ENCODE assay signal across 17 cellular contexts in genomic region chr1:188365874-188366273, GRCh38.
DNase-seq lines count a peak whose midpoint lies in the region; ATAC-seq and TF ChIP-seq lines count a peak whose summit lies in the region.
"Had no signal": no experiment of that assay in that cellular context is flagged by ENCODE, and none has a peak within 500 bp of the region (broad histone marks: within the 10 kb centered on the region; RNA-seq: fewer than 3 reads in every experiment).

No MANE protein-coding gene starts in this region.

- BruUV-seq in HCT116 (replicated peaks; lab: Mats Ljungman, UMichigan) = no TSS peak

- no peaks in the 10 kb centered on the region for H3K27me3 Mint-ChIP-seq in neural progenitor cell (ENCODE audit: insufficient read depth, low read depth)

- no peak overlapping the region for H3K9ac ChIP-seq in HCT116 (ENCODE audit: low read length)
- no peak overlapping the region for H3K9ac ChIP-seq in neural progenitor cell

- H3K9me3 Mint-ChIP-seq in neural progenitor cell = no peaks in the 10 kb centered on the region

- TF ChIP-seq CTCF in BE2C (IDR thresholded peaks at IDR 0.05; ENCODE audit: low read depth, low read length) = peak; percentile 35
- TF ChIP-seq CTCF in HCT116 (IDR thresholded peaks at IDR 0.05 in 2 of 3, conservative IDR thresholded peaks at IDR 0.05 in 1 of 3; ENCODE audit: borderline replicate concordance in 1 of 3, insufficient read depth in 1 of 3, low read depth in 2 of 3, low read length in 2 of 3) = peak in 2 of 3 experiments; percentile 27 to 31; a peak in 3 of 6 replicates
- TF ChIP-seq CTCF in neural progenitor cell (IDR thresholded peaks at IDR 0.05) = peak; percentile 17

- POLR2A ChIA-PET in HCT116 (lab: Charles Lee) = no interaction called here

- H3K4me2 ChIP-seq in HCT116 (ENCODE audit: low read length) (no peak overlapping the region), neural progenitor cell (no peak overlapping the region)
- H3K4me2 ChIP-seq: A549 had no signal

- H3K27ac ChIP-seq in HCT116 (ENCODE audit: low read depth, low read length) = no peak overlapping the region
- H3K27ac ChIP-seq in neural progenitor cell = no peak overlapping the region
- H3K27ac ChIP-seq: A549, SK-N-MC had no signal

- RAD21 ChIA-PET in HCT116 (lab: Charles Lee; ENCODE audit: low non-redundant PET in 1 of 2, low total read pairs in 2 of 2, uncharacterized antibody in 2 of 2, unreplicated experiment in 2 of 2) = no interaction called here

- no peak overlapping the region for H3K4me3 Mint-ChIP-seq in neural progenitor cell

- no peaks in the 10 kb centered on the region for H3F3A ChIP-seq in neural progenitor cell (ENCODE audit: low read depth)

- H3K4me1 Mint-ChIP-seq in neural progenitor cell = no peaks in the 10 kb centered on the region

- CTCF ChIA-PET in HCT116 (lab: Charles Lee) = no interaction called here

- H4K20me1 ChIP-seq in HCT116 (ENCODE audit: insufficient read depth) (no peaks in the 10 kb centered on the region), neural progenitor cell (ENCODE audit: low read depth) (no peaks in the 10 kb centered on the region)

- H3K4me3 ChIP-seq in BE2C (ENCODE audit: low read depth, low read length) (no peak overlapping the region), HCT116 (replicated peaks in 1 of 2; ENCODE audit: low read depth in 1 of 2, low read length in 2 of 2) (no peak overlapping the region), neural progenitor cell (no peak overlapping the region)
- H3K4me3 ChIP-seq: A549, K562, SK-N-MC had no signal

- H3K9me2 ChIP-seq in HCT116 (ENCODE audit: insufficient read depth) = no peaks in the 10 kb centered on the region; the same call in 1 of the 2 replicates

- DNase-seq in BE2C (no peak), HCT116 (ENCODE audit: low read depth, low spot score) (no peak), amniotic epithelial cell (ENCODE audit: low read depth) (peak; percentile 13), neural progenitor cell (ENCODE audit: low spot score) (no peak), ecto neural progenitor cell (ENCODE audit: low spot score) (no peak)
- DNase-seq in stimulated activated CD4-positive, alpha-beta T cell treated with anti-CD3 and anti-CD28 coated beads, Interleukin-2, amount 100 ng/mL, for 48 hours = no peak
- DNase-seq: Caco-2, EL, H7, NCI-H1417 treated with DMSO at 0.1 percent for 48 hours, NCI-H2029, NCI-H510A, NCI-H82 had no signal

- H3K36me3 ChIP-seq in BE2C = no peaks in the 10 kb centered on the region
- H3K36me3 ChIP-seq in HCT116 (ENCODE audit: control insufficient read depth in 1 of 2, insufficient read depth in 2 of 2, low read length in 2 of 2) = no peaks in the 10 kb centered on the region
- H3K36me3 ChIP-seq in neural progenitor cell = no peaks in the 10 kb centered on the region

- H3K9me3 ChIP-seq in BE2C = no peaks in the 10 kb centered on the region
- no peaks in the 10 kb centered on the region for H3K9me3 ChIP-seq in HCT116 (ENCODE audit: control insufficient read depth in 1 of 2, insufficient read depth in 1 of 2, low read depth in 1 of 2, low read length in 2 of 2)
- no peaks in the 10 kb centered on the region for H3K9me3 ChIP-seq in neural progenitor cell (ENCODE audit: low read depth)
- H3K9me3 ChIP-seq: A549, Caco-2 had no signal

- intact Hi-C loops in HCT116 (cut with micrococcal nuclease) = no loop called here

- ATAC-seq in HCT116 (no peak), HG03175 (IDR thresholded peaks at IDR 0.05; ENCODE audit: unreplicated experiment) (no peak)
- ATAC-seq: A549, K562 had no signal

- peaks cover 26% of the 10 kb centered on the region for H3K4me1 ChIP-seq in BE2C
- no peaks in the 10 kb centered on the region for H3K4me1 ChIP-seq in HCT116 (ENCODE audit: control insufficient read depth in 1 of 2, insufficient read depth in 2 of 2, low read length in 2 of 2)
- H3K4me1 ChIP-seq in neural progenitor cell = no peaks in the 10 kb centered on the region

- TF ChIP-seq POLR2A in HCT116 (IDR thresholded peaks at IDR 0.05; ENCODE audit: borderline replicate concordance, extremely low read depth, insufficient read depth, insufficient read length) = no peak

- H3K27me3 ChIP-seq in BE2C (no peaks in the 10 kb centered on the region), HCT116 (ENCODE audit: insufficient read depth, low read length) (no peaks in the 10 kb centered on the region), neural progenitor cell (no peaks in the 10 kb centered on the region)

- H2AFZ ChIP-seq in HCT116 (ENCODE audit: low read depth, low read length, poor library complexity, severe bottlenecking) (no peak overlapping the region), neural progenitor cell (replicated peaks) (no peak overlapping the region)

- H3K36me3 Mint-ChIP-seq in neural progenitor cell = no peaks in the 10 kb centered on the region

- H3K27ac Mint-ChIP-seq in neural progenitor cell = no peak overlapping the region

- H3K79me2 ChIP-seq in HCT116 (ENCODE audit: insufficient read depth, low read length) (no peaks in the 10 kb centered on the region), neural progenitor cell (ENCODE audit: low read depth) (no peaks in the 10 kb centered on the region)

- no peak for TF ChIP-seq RAD21 in HCT116 (IDR thresholded peaks at IDR 0.05; ENCODE audit: low read depth)

TF ChIP-seq in HCT116, 20 proteins besides CTCF, POLR2A, EP300 and RAD21:
- no peak for TF ChIP-seq JUND (IDR thresholded peaks at IDR 0.05)
- no peak for TF ChIP-seq EZH2phosphoT487 (IDR thresholded peaks at IDR 0.05; ENCODE audit: borderline replicate concordance)
- TF ChIP-seq ELF1 (IDR thresholded peaks at IDR 0.05; ENCODE audit: borderline replicate concordance, low read depth) = no peak
- TF ChIP-seq, protein P1, sequence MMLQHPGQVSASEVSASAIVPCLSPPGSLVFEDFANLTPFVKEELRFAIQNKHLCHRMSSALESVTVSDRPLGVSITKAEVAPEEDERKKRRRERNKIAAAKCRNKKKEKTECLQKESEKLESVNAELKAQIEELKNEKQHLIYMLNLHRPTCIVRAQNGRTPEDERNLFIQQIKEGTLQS (IDR thresholded peaks at IDR 0.05) = no peak
- TF ChIP-seq MAX (IDR thresholded peaks at IDR 0.05) = no peak
- TF ChIP-seq, protein P2, sequence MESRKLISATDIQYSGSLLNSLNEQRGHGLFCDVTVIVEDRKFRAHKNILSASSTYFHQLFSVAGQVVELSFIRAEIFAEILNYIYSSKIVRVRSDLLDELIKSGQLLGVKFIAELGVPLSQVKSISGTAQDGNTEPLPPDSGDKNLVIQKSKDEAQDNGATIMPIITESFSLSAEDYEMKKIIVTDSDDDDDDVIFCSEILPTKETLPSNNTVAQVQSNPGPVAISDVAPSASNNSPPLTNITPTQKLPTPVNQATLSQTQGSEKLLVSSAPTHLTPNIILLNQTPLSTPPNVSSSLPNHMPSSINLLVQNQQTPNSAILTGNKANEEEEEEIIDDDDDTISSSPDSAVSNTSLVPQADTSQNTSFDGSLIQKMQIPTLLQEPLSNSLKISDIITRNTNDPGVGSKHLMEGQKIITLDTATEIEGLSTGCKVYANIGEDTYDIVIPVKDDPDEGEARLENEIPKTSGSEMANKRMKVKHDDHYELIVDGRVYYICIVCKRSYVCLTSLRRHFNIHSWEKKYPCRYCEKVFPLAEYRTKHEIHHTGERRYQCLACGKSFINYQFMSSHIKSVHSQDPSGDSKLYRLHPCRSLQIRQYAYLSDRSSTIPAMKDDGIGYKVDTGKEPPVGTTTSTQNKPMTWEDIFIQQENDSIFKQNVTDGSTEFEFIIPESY (IDR thresholded peaks at IDR 0.05; ENCODE audit: extremely low read depth, insufficient replicate concordance, low read length) = no peak
- no peak for TF ChIP-seq FOSL1 (IDR thresholded peaks at IDR 0.05; ENCODE audit: low read depth)
- TF ChIP-seq EGR1 (IDR thresholded peaks at IDR 0.05; ENCODE audit: low read depth) = no peak
- TF ChIP-seq TCF7L2 (IDR thresholded peaks at IDR 0.05; ENCODE audit: borderline replicate concordance, extremely low read depth, insufficient read depth, insufficient read length) = no peak
- no peak for TF ChIP-seq REST (IDR thresholded peaks at IDR 0.05; ENCODE audit: low read depth)
- TF ChIP-seq SP1 (IDR thresholded peaks at IDR 0.05; ENCODE audit: low read depth) = no peak
- no peak for TF ChIP-seq CEBPB (IDR thresholded peaks at IDR 0.05; ENCODE audit: low read depth)
- TF ChIP-seq ZNF274 (IDR thresholded peaks at IDR 0.05; ENCODE audit: low read depth, low read length) = no peak
- TF ChIP-seq ZFX (IDR thresholded peaks at IDR 0.05) = no peak
- no peak for TF ChIP-seq SRF (IDR thresholded peaks at IDR 0.05; ENCODE audit: low read depth)
- TF ChIP-seq POLR2AphosphoS5 (IDR thresholded peaks at IDR 0.05; ENCODE audit: low read depth, low read length) = no peak
- TF ChIP-seq EZH2 (IDR thresholded peaks at IDR 0.05) = no peak
